Comparison of ENCODE assay signal across 10 cellular contexts in genomic region chr10:32982911-32983310, GRCh38. TPM values are rescaled to one million over a fixed set of nuclear protein-coding genes. Genes with fewer than 3 reads are reported as not detected.
A peak's percentile ranks its signal among the peaks of the same experiment; 100 is the strongest.
DNase-seq lines count a peak whose midpoint lies in the region; ATAC-seq, FAIRE-seq and TF ChIP-seq lines count a peak whose summit lies in the region.
"Had no signal": no experiment of that assay in that cellular context is flagged by ENCODE, and none has a peak within 500 bp of the region (broad histone marks: within the 10 kb centered on the region; RNA-seq: fewer than 3 reads in every experiment).

No MANE protein-coding gene starts in this region.

- no peak overlapping the region for H2AFZ ChIP-seq in astrocyte (ENCODE audit: low read depth, low read length)

- H3K4me3 Mint-ChIP-seq in activated naive CD8-positive, alpha-beta T cell, result no peak overlapping the region
- H3K4me3 Mint-ChIP-seq in activated naive CD8-positive, alpha-beta T cell treated with anti-CD3 and anti-CD28 coated beads for 36 hours, result no peak overlapping the region
- peak overlapping the region; percentile 79 for H3K4me3 Mint-ChIP-seq in astrocyte (ENCODE audit: unreplicated experiment)

- H3K4me1 Mint-ChIP-seq in activated naive CD8-positive, alpha-beta T cell (ENCODE audit: low read depth), result peaks cover 32% of the 10 kb centered on the region
- peaks cover 22% of the 10 kb centered on the region for H3K4me1 Mint-ChIP-seq in activated naive CD8-positive, alpha-beta T cell treated with anti-CD3 and anti-CD28 coated beads for 36 hours
- H3K4me1 Mint-ChIP-seq in astrocyte (ENCODE audit: low read depth, unreplicated experiment), result peaks cover 55% of the 10 kb centered on the region

- ATAC-seq in right lobe of liver, result no peak

- H3K4me3 ChIP-seq in astrocyte (ENCODE audit: insufficient read depth, low read depth, low read length) (no peak overlapping the region), right lobe of liver (peak overlapping the region in 1 of 3 donors; percentile 25), subcutaneous abdominal adipose tissue (ENCODE audit: low read depth in 1 of 5, low read length in 5 of 5) (no peak overlapping the region)
- H3K4me3 ChIP-seq: esophagus squamous epithelium had no signal

- H3K9ac ChIP-seq in astrocyte (ENCODE audit: low read length) (peak overlapping the region; percentile 58), subcutaneous abdominal adipose tissue (ENCODE audit: low read length in 5 of 5) (no peak overlapping the region)

- TF ChIP-seq CTCF in astrocyte (IDR thresholded peaks at IDR 0.05; ENCODE audit: insufficient read depth, low read depth, low read length) (no peak), right lobe of liver (IDR thresholded peaks at IDR 0.05) (no peak)

- no peak for DNase-seq in activated naive CD8-positive, alpha-beta T cell treated with anti-CD3 and anti-CD28 coated beads for 36 hours
- peak; percentile 54 for DNase-seq in astrocyte (ENCODE audit: low read depth)
- no peak for DNase-seq in right lobe of liver
- no peak for DNase-seq in activated gamma-delta T cell treated with Interleukin-2 at 50 U/mL for 16 hours
- no peak for DNase-seq in putamen (ENCODE audit: low spot score)
- DNase-seq in NCI-H748 treated with DMSO at 0.1 percent for 48 hours (lab: John Stamatoyannopoulos, UW), result no peak
- DNase-seq: esophagus squamous epithelium, T-helper 9 cell had no signal

- H3K9me3 ChIP-seq in astrocyte (ENCODE audit: insufficient read depth, low read depth, low read length), result no peaks in the 10 kb centered on the region
- no peaks in the 10 kb centered on the region for H3K9me3 ChIP-seq in right lobe of liver
- no peaks in the 10 kb centered on the region for H3K9me3 ChIP-seq in subcutaneous abdominal adipose tissue (ENCODE audit: control insufficient read depth in 5 of 5, low read length in 5 of 5)
- H3K9me3 ChIP-seq: esophagus squamous epithelium had no signal

- H4K20me1 ChIP-seq in astrocyte (ENCODE audit: insufficient read depth, low read length), result no peaks in the 10 kb centered on the region

- intact Hi-C loops in right lobe of liver (cut with DNase I), result no loop called here

- H3K36me3 ChIP-seq in astrocyte (ENCODE audit: insufficient read depth, low read length) (no peaks in the 10 kb centered on the region), right lobe of liver (no peaks in the 10 kb centered on the region), subcutaneous abdominal adipose tissue (ENCODE audit: control insufficient read depth in 5 of 5, insufficient read depth in 5 of 5, low read length in 5 of 5) (no peaks in the 10 kb centered on the region)
- H3K36me3 ChIP-seq: esophagus squamous epithelium had no signal

- WGBS in right lobe of liver (ENCODE audit: insufficient coverage, low coverage, low lambda C conversion rate, missing lambda C conversion rate), result 81% methylated on average over 1 of the region's 1 CpG

- H3K27me3 ChIP-seq in astrocyte (ENCODE audit: insufficient read depth, low read length), result no peaks in the 10 kb centered on the region
- no peaks in the 10 kb centered on the region for H3K27me3 ChIP-seq in right lobe of liver
- H3K27me3 ChIP-seq in subcutaneous abdominal adipose tissue (ENCODE audit: control insufficient read depth in 5 of 5, insufficient read depth in 4 of 5, low read length in 5 of 5), result no peaks in the 10 kb centered on the region

- H3K4me1 ChIP-seq in astrocyte (ENCODE audit: insufficient read depth, low read length), result peaks cover 51% of the 10 kb centered on the region
- H3K4me1 ChIP-seq in right lobe of liver, result peaks cover 0 to 55% (median 26%) of the 10 kb centered on the region in 4 donors
- H3K4me1 ChIP-seq in subcutaneous abdominal adipose tissue (ENCODE audit: control insufficient read depth in 5 of 5, insufficient read depth in 5 of 5, low read length in 5 of 5), result peaks cover 7 to 52% (median 40%) of the 10 kb centered on the region in 5 donors

- H3K27ac Mint-ChIP-seq in activated naive CD8-positive, alpha-beta T cell, result peak overlapping the region; percentile 41
- H3K27ac Mint-ChIP-seq in activated naive CD8-positive, alpha-beta T cell treated with anti-CD3 and anti-CD28 coated beads for 36 hours, result no peak overlapping the region
- peak overlapping the region; percentile 99 for H3K27ac Mint-ChIP-seq in astrocyte (ENCODE audit: unreplicated experiment)

- H3K9me3 Mint-ChIP-seq in activated naive CD8-positive, alpha-beta T cell (ENCODE audit: low read depth), result no peaks in the 10 kb centered on the region
- H3K9me3 Mint-ChIP-seq in activated naive CD8-positive, alpha-beta T cell treated with anti-CD3 and anti-CD28 coated beads for 36 hours, result no peaks in the 10 kb centered on the region
- no peaks in the 10 kb centered on the region for H3K9me3 Mint-ChIP-seq in astrocyte (ENCODE audit: unreplicated experiment)

- H3K27me3 Mint-ChIP-seq in activated naive CD8-positive, alpha-beta T cell, result no peaks in the 10 kb centered on the region
- H3K27me3 Mint-ChIP-seq in activated naive CD8-positive, alpha-beta T cell treated with anti-CD3 and anti-CD28 coated beads for 36 hours, result no peaks in the 10 kb centered on the region
- no peaks in the 10 kb centered on the region for H3K27me3 Mint-ChIP-seq in astrocyte (ENCODE audit: low read depth, unreplicated experiment)

- peak overlapping the region; percentile 67 for H3K4me2 ChIP-seq in astrocyte (ENCODE audit: low read length)

- TF ChIP-seq POLR2A in right lobe of liver (IDR thresholded peaks at IDR 0.05), result no peak

- FAIRE-seq in astrocyte (lab: Jason Lieb, UNC), result no peak

- H3K36me3 Mint-ChIP-seq in activated naive CD8-positive, alpha-beta T cell, result no peaks in the 10 kb centered on the region
- H3K36me3 Mint-ChIP-seq in activated naive CD8-positive, alpha-beta T cell treated with anti-CD3 and anti-CD28 coated beads for 36 hours, result no peaks in the 10 kb centered on the region
- no peaks in the 10 kb centered on the region for H3K36me3 Mint-ChIP-seq in astrocyte (ENCODE audit: low read depth, unreplicated experiment)

- peak overlapping the region; percentile 100 for H3K27ac ChIP-seq in astrocyte (ENCODE audit: low read depth, low read length)
- H3K27ac ChIP-seq in right lobe of liver, result peak overlapping the region; percentile 96 to 98 (median 98)
- peak overlapping the region; percentile 93 for H3K27ac ChIP-seq in subcutaneous abdominal adipose tissue (ENCODE audit: low read depth, low read length)

- H3K79me2 ChIP-seq in astrocyte (ENCODE audit: insufficient read depth, low read length), result peaks cover 6% of the 10 kb centered on the region

RNA-seq across cellular contexts. Expression of gene ITGB1, which starts 24.9 kb away (rescaled TPM):
- 10 to 100 TPM; 43.2 to 48.9 TPM for total RNA-seq in activated naive CD8-positive, alpha-beta T cell treated with anti-CD3 and anti-CD28 coated beads for 36 hours
- total RNA-seq in astrocyte, result 2,575 and 2,956 TPM in 2 replicates
- 100 to 1,000 TPM; 120 to 301 (median 239) TPM for total RNA-seq in right lobe of liver
